Comparison of ENCODE assay signal across 16 cellular contexts in the genomic region with DNA sequence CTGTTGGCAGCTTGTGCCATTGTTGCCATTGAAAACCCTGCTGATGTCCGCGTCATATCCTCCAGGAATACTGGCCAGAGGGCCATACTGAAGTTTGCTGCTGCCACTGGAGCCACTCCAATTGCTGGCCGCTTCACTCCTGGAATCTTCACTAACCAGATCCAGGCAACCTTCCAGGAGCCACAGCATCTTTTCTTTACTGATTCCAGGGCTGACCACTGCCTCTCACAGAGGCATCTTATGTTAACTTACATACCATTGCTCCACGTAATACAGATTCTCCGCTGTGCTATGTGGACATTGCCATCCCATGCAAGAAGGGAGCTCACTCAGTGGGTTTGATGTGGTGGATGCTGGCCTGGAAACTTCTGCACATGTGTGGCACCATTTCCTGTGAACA.
"Had no signal": no experiment of that assay in that cellular context is flagged by ENCODE, and none has a peak within 500 bp of the region (broad histone marks: within the 10 kb centered on the region; RNA-seq: fewer than 3 reads in every experiment).

No MANE protein-coding gene starts in this region.

- H3K27me3 Mint-ChIP-seq: activated naive CD8-positive, alpha-beta T cell treated with anti-CD3 and anti-CD28 coated beads for 36 hours had no signal

- H3K4me3 Mint-ChIP-seq: activated naive CD8-positive, alpha-beta T cell treated with anti-CD3 and anti-CD28 coated beads for 36 hours; neural crest cell had no signal

- ATAC-seq: activated CD4-positive, CD25-positive, alpha-beta regulatory T cell treated with anti-CD3 and anti-CD28 coated beads, Interleukin-2, amount 50 U/mL, for 24 hours; esophagus mucosa; gastrocnemius medialis; heart right ventricle; left colon; lower lobe of right lung; right lobe of liver; upper lobe of right lung had no signal

- H3K4me1 Mint-ChIP-seq: activated naive CD8-positive, alpha-beta T cell treated with anti-CD3 and anti-CD28 coated beads for 36 hours; neural crest cell had no signal

- H3K27ac Mint-ChIP-seq: activated naive CD8-positive, alpha-beta T cell treated with anti-CD3 and anti-CD28 coated beads for 36 hours had no signal

- H3K9me3 Mint-ChIP-seq: activated naive CD8-positive, alpha-beta T cell treated with anti-CD3 and anti-CD28 coated beads for 36 hours had no signal

- DNase-seq: activated CD4-positive, alpha-beta T cell treated with anti-CD3 and anti-CD28 coated beads, Interleukin-2, amount 50 U/mL, for 1 hour; activated CD8-positive, alpha-beta memory T cell treated with anti-CD3 and anti-CD28 coated beads for 24 hours; activated naive CD8-positive, alpha-beta T cell treated with anti-CD3 and anti-CD28 coated beads for 36 hours; aorta; gastrocnemius medialis; heart right ventricle; left colon; lower lobe of right lung; ovary; right lobe of liver; stomach; T1000; upper lobe of right lung had no signal

- H3K36me3 Mint-ChIP-seq: activated naive CD8-positive, alpha-beta T cell treated with anti-CD3 and anti-CD28 coated beads for 36 hours had no signal
